In the genomic region with DNA sequence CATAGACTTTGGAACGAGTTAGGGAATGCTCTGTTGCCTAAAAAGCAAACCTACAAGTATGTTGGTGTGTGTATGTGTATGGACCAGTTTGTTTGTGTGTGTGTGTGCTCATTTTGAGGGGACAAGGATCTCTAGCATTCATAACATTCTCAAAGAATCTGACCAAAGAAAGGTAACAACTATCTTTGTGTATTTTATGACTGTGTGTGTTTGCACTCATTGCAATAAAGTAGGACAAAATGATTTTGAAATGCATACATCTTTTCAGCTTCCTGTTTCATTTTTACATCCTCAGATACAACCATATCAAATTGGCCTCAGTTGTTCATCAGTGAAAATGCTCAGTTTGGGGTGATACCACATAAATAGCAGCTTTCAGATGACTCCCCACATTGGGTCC, we compare ENCODE assay signal across 17 cellular contexts. TPM values are rescaled to one million over a fixed set of nuclear protein-coding genes. Genes with fewer than 3 reads are reported as not detected.
"Had no signal": no experiment of that assay in that cellular context is flagged by ENCODE, and none has a peak within 500 bp of the region (broad histone marks: within the 10 kb centered on the region; RNA-seq: fewer than 3 reads in every experiment).

No MANE protein-coding gene starts in this region.

- H2AFZ ChIP-seq: hepatocyte had no signal

- H3K27me3 ChIP-seq: hepatocyte, thyroid gland had no signal

- H3K79me2 ChIP-seq: hepatocyte had no signal

- H3K4me3 ChIP-seq: hepatocyte, thyroid gland had no signal

- H3K36me3 ChIP-seq: thyroid gland had no signal

- H3K9me3 Mint-ChIP-seq: activated CD4-positive, alpha-beta T cell treated with anti-CD3 and anti-CD28 coated beads, Interleukin-2, amount 10 ng/mL, durations not matched to agents 24 days and 14 days; activated naive CD4-positive, alpha-beta T cell treated with anti-CD3 and anti-CD28 coated beads, Interleukin-2, amount 50 U/mL, for 72 hours; memory B cell; natural killer cell; stimulated activated effector memory CD8-positive, alpha-beta T cell treated with anti-CD3 and anti-CD28 coated beads, Interleukin-12 subunit alpha, Interleukin-12 subunit beta, amount 100 ng/mL, for 72 hours had no signal

- H3K27me3 Mint-ChIP-seq: activated CD4-positive, alpha-beta T cell treated with anti-CD3 and anti-CD28 coated beads, Interleukin-2, amount 10 ng/mL, durations not matched to agents 24 days and 14 days; memory B cell had no signal

- FAIRE-seq: endometrium, urothelium cell line had no signal

- ATAC-seq: activated CD8-positive, alpha-beta T cell treated with anti-CD3 and anti-CD28 coated beads, Interleukin-2, amount 10 ng/mL, durations not matched to agents 7 days and 5 days; esophagus mucosa; left ventricle myocardium superior; natural killer cell; stimulated activated effector memory CD8-positive, alpha-beta T cell treated with anti-CD3 and anti-CD28 coated beads, Interleukin-12 subunit alpha, Interleukin-12 subunit beta, amount 100 ng/mL, for 72 hours had no signal

- H3K4me2 ChIP-seq: hepatocyte had no signal

- H3K4me3 Mint-ChIP-seq: activated CD4-positive, alpha-beta T cell treated with anti-CD3 and anti-CD28 coated beads, Interleukin-2, amount 10 ng/mL, durations not matched to agents 24 days and 14 days; activated CD8-positive, alpha-beta T cell treated with anti-CD3 and anti-CD28 coated beads, Interleukin-2, amount 10 ng/mL, durations not matched to agents 7 days and 5 days; memory B cell; natural killer cell; stimulated activated effector memory CD8-positive, alpha-beta T cell treated with anti-CD3 and anti-CD28 coated beads, Interleukin-12 subunit alpha, Interleukin-12 subunit beta, amount 100 ng/mL, for 72 hours had no signal

- H3K27ac Mint-ChIP-seq: activated CD4-positive, alpha-beta T cell treated with anti-CD3 and anti-CD28 coated beads, Interleukin-2, amount 10 ng/mL, durations not matched to agents 24 days and 14 days; activated CD8-positive, alpha-beta T cell treated with anti-CD3 and anti-CD28 coated beads, Interleukin-2, amount 10 ng/mL, durations not matched to agents 7 days and 5 days; activated naive CD4-positive, alpha-beta T cell treated with anti-CD3 and anti-CD28 coated beads, Interleukin-2, amount 50 U/mL, for 72 hours; memory B cell; natural killer cell; stimulated activated effector memory CD8-positive, alpha-beta T cell treated with anti-CD3 and anti-CD28 coated beads, Interleukin-12 subunit alpha, Interleukin-12 subunit beta, amount 100 ng/mL, for 72 hours had no signal

- H3K4me1 ChIP-seq: thyroid gland had no signal

- H3K4me1 Mint-ChIP-seq: activated CD4-positive, alpha-beta T cell treated with anti-CD3 and anti-CD28 coated beads, Interleukin-2, amount 10 ng/mL, durations not matched to agents 24 days and 14 days; memory B cell; natural killer cell; stimulated activated effector memory CD8-positive, alpha-beta T cell treated with anti-CD3 and anti-CD28 coated beads, Interleukin-12 subunit alpha, Interleukin-12 subunit beta, amount 100 ng/mL, for 72 hours had no signal

- H3K27ac ChIP-seq: hepatocyte, thyroid gland had no signal

- H3K9me3 ChIP-seq: thyroid gland had no signal

- DNase-seq: activated CD4-positive, alpha-beta T cell treated with anti-CD3 and anti-CD28 coated beads, Interleukin-2, amount 10 ng/mL, durations not matched to agents 24 days and 14 days; activated CD4-positive, CD25-positive, alpha-beta regulatory T cell; activated CD8-positive, alpha-beta memory T cell treated with anti-CD3 and anti-CD28 coated beads, Interleukin-2, amount 50 U/mL, for 4 hours; activated CD8-positive, alpha-beta T cell treated with anti-CD3 and anti-CD28 coated beads, Interleukin-2, amount 10 ng/mL, durations not matched to agents 7 days and 5 days; activated gamma-delta T cell; activated T-cell treated with anti-CD3 and anti-CD28 coated beads, Interleukin-2, amount 50 U/mL, for 48 hours; left ventricle myocardium superior; natural killer cell; posterior cingulate gyrus; thyroid gland had no signal

- H3K36me3 Mint-ChIP-seq: activated naive CD4-positive, alpha-beta T cell treated with anti-CD3 and anti-CD28 coated beads, Interleukin-2, amount 50 U/mL, for 72 hours; memory B cell; natural killer cell had no signal

RNA-seq across cellular contexts. Expression of a gene that starts 8.3 kb away (rescaled TPM):
- total RNA-seq: activated CD8-positive, alpha-beta T cell treated with anti-CD3 and anti-CD28 coated beads, Interleukin-2, amount 10 ng/mL, durations not matched to agents 7 days and 5 days had no signal
